ENCODE assay signal across 24 cellular contexts in the genomic region with DNA sequence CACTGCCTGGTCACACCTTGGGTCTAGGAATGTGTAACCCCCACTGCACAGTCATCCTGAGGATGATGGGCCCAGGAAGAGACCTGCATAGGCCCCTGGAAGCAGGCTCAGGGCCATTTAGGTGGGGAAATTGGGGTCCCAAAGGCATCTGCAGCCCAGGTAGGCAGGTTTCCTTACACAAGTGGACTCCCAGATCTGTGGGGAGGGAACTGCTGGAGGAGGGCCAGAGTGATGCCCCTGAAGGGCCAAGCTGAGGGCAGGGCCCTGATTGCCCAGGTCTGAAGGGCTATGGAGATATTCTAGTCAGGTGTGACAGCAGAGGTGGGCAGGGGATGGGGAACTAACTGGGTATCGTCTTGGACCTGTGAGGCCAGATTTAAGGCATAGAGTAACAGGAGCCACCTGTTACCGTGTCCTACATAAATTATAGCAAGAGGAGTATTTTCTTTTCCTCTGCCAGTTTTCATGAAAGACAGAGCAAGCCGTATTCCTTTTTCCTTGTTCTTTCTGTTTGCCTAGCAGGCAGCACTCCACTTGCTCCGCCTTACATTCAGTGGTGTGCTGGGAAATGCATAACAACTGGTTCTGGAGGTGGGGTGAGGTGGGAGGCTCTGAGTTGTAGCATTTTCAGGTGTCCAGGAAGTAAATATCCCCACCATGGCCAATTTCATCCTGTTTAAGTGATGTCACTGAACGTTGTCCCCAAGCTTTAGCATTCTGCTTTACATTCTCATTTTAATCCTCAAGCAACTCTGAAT. TPM values are rescaled to one million over a fixed set of nuclear protein-coding genes. Genes with fewer than 3 reads are reported as not detected.
DNase-seq lines count a peak whose midpoint lies in the region; ATAC-seq, FAIRE-seq and TF ChIP-seq lines count a peak whose summit lies in the region.
"Had no signal": no experiment of that assay in that cellular context is flagged by ENCODE, and none has a peak within 500 bp of the region (broad histone marks: within the 10 kb centered on the region; RNA-seq: fewer than 3 reads in every experiment).

No MANE protein-coding gene starts in this region.

- DNase-seq in DMS153 (lab: John Stamatoyannopoulos, UW) (peak; percentile 12), DMS153 treated with DMSO at 0.1 percent for 48 hours (lab: John Stamatoyannopoulos, UW; ENCODE audit: unreplicated experiment) (no peak), LNCaP clone FGC (ENCODE audit: low read depth) (peak; percentile 26), esophagus muscularis mucosa (ENCODE audit: extremely low spot score) (no peak), prostate gland (ENCODE audit: low spot score) (no peak), H54 (ENCODE audit: insufficient read length, low spot score) (no peak), vagina (ENCODE audit: extremely low spot score in 2 of 2) (no peak)
- DNase-seq in naive thymus-derived CD4-positive, alpha-beta T cell = no peak
- DNase-seq: activated CD8-positive, alpha-beta memory T cell treated with anti-CD3 and anti-CD28 coated beads for 24 hours; BE2C; DMS 273 treated with DMSO at 0.1 percent for 48 hours; NCI-H1694 treated with DMSO at 0.1 percent for 48 hours; occipital lobe; stimulated activated CD4-positive, alpha-beta T cell treated with anti-CD3 and anti-CD28 coated beads, Interleukin-4, amount 100 ng/mL, for 4 hours; SW 1271 had no signal

- intact Hi-C loops in esophagus muscularis mucosa (cut with DNase I) = no loop called here
- intact Hi-C loops in prostate gland (cut with DNase I) = no loop called here
- intact Hi-C loops in naive thymus-derived CD4-positive, alpha-beta T cell (cut with micrococcal nuclease) = no loop called here
- intact Hi-C loops in vagina (cut with DNase I) = no loop called here

- H3K4me3 ChIP-seq in LNCaP clone FGC (ENCODE audit: low read depth, low read length) (no peak overlapping the region; the same call in 1 of the 2 replicates), esophagus muscularis mucosa (no peak overlapping the region), prostate gland (no peak overlapping the region), vagina (no peak overlapping the region)
- H3K4me3 ChIP-seq in naive thymus-derived CD4-positive, alpha-beta T cell (ENCODE audit: low read length) = no peak overlapping the region
- H3K4me3 ChIP-seq: HAP-1, skin epidermis, tibial nerve had no signal

- no peak overlapping the region for H3K27ac Mint-ChIP-seq in naive thymus-derived CD4-positive, alpha-beta T cell
- H3K27ac Mint-ChIP-seq: memory B cell had no signal

- peaks cover 0 to 29% (median 9%) of the 10 kb centered on the region in 11 donors for H3K9me3 Mint-ChIP-seq in naive thymus-derived CD4-positive, alpha-beta T cell

- no peaks in the 10 kb centered on the region for H3K27me3 ChIP-seq in esophagus muscularis mucosa
- no peaks in the 10 kb centered on the region for H3K27me3 ChIP-seq in prostate gland (replicated peaks; ENCODE audit: insufficient read depth)
- no peaks in the 10 kb centered on the region for H3K27me3 ChIP-seq in naive thymus-derived CD4-positive, alpha-beta T cell (ENCODE audit: control insufficient read depth in 2 of 2, insufficient read depth in 2 of 2, low read length in 2 of 2)
- H3K27me3 ChIP-seq in vagina = no peaks in the 10 kb centered on the region
- H3K27me3 ChIP-seq: BE2C, tibial nerve had no signal

- TF ChIP-seq POLR2A in esophagus muscularis mucosa (IDR thresholded peaks at IDR 0.05; ENCODE audit: low read depth) = no peak
- no peak for TF ChIP-seq POLR2A in prostate gland (IDR thresholded peaks at IDR 0.05)
- TF ChIP-seq POLR2A in H54 (IDR thresholded peaks at IDR 0.05; ENCODE audit: low read depth, low read length) = no peak
- TF ChIP-seq POLR2A in vagina (IDR thresholded peaks at IDR 0.05) = no peak

- H3K9me3 ChIP-seq in esophagus muscularis mucosa = peaks cover 0 to 9% (median 3%) of the 10 kb centered on the region in 4 donors
- H3K9me3 ChIP-seq in prostate gland = no peaks in the 10 kb centered on the region
- H3K9me3 ChIP-seq in naive thymus-derived CD4-positive, alpha-beta T cell (ENCODE audit: control insufficient read depth in 2 of 3, low read length in 3 of 3) = peaks cover 0 to 11% (median 0%) of the 10 kb centered on the region in 3 experiments
- H3K9me3 ChIP-seq in vagina = no peaks in the 10 kb centered on the region

- no peak for TF ChIP-seq CTCF in LNCaP clone FGC (IDR thresholded peaks at IDR 0.05; ENCODE audit: control insufficient read depth, extremely low read depth, insufficient read depth)
- no peak for TF ChIP-seq CTCF in esophagus muscularis mucosa (IDR thresholded peaks at IDR 0.05)
- TF ChIP-seq CTCF in prostate gland (IDR thresholded peaks at IDR 0.05) = no peak
- TF ChIP-seq CTCF in vagina (IDR thresholded peaks at IDR 0.05) = no peak

- H3K4me3 Mint-ChIP-seq in naive thymus-derived CD4-positive, alpha-beta T cell = no peak overlapping the region
- H3K4me3 Mint-ChIP-seq: central memory CD8-positive, alpha-beta T cell; memory B cell had no signal

- no peak for FAIRE-seq in H54 (lab: Jason Lieb, UNC)
- FAIRE-seq: endothelial cell of umbilical vein, GM18507, RCC 7860 had no signal

- peak overlapping the region; percentile 77 to 91 (median 85) for H3K27ac ChIP-seq in esophagus muscularis mucosa (replicated peaks in 1 of 4)
- peak overlapping the region; percentile 3 to 39 for H3K27ac ChIP-seq in prostate gland
- no peak overlapping the region for H3K27ac ChIP-seq in naive thymus-derived CD4-positive, alpha-beta T cell (ENCODE audit: low read depth, low read length)
- H3K27ac ChIP-seq in vagina = no peak overlapping the region
- H3K27ac ChIP-seq: 22Rv1, skin epidermis, tibial nerve had no signal

- peaks cover 0 to 13% (median 8%) of the 10 kb centered on the region in 7 donors for H3K4me1 Mint-ChIP-seq in naive thymus-derived CD4-positive, alpha-beta T cell

- no peak for TF ChIP-seq EP300 in esophagus muscularis mucosa (IDR thresholded peaks at IDR 0.05)

- no peaks in the 10 kb centered on the region for H3K27me3 Mint-ChIP-seq in naive thymus-derived CD4-positive, alpha-beta T cell
- H3K27me3 Mint-ChIP-seq: central memory CD8-positive, alpha-beta T cell; memory B cell had no signal

- H3K4me1 ChIP-seq in esophagus muscularis mucosa = peaks cover 56 to 75% (median 60%) of the 10 kb centered on the region in 4 donors
- no peaks in the 10 kb centered on the region for H3K4me1 ChIP-seq in prostate gland (replicated peaks)
- peaks cover 0 to 1% of the 10 kb centered on the region in 2 donors for H3K4me1 ChIP-seq in naive thymus-derived CD4-positive, alpha-beta T cell (ENCODE audit: control insufficient read depth in 2 of 2, insufficient read depth in 2 of 2, low read length in 2 of 2)
- H3K4me1 ChIP-seq in vagina = peaks cover 34% of the 10 kb centered on the region
- H3K4me1 ChIP-seq: HAP-1 had no signal

- CTCF ChIA-PET in naive thymus-derived CD4-positive, alpha-beta T cell (lab: Charles Lee) = no interaction called here

- ATAC-seq in naive thymus-derived CD4-positive, alpha-beta T cell = no peak

- 62% methylated on average over 5 of the region's 5 CpGs for WGBS in esophagus muscularis mucosa
- WGBS in prostate gland = 33% methylated on average over 5 of the region's 5 CpGs

- no peaks in the 10 kb centered on the region for H3K36me3 ChIP-seq in esophagus muscularis mucosa
- H3K36me3 ChIP-seq in prostate gland = no peaks in the 10 kb centered on the region
- peaks cover 0 to 3% (median 0%) of the 10 kb centered on the region in 3 experiments for H3K36me3 ChIP-seq in naive thymus-derived CD4-positive, alpha-beta T cell (ENCODE audit: control insufficient read depth in 2 of 3, insufficient read depth in 3 of 3, low read length in 3 of 3)
- no peaks in the 10 kb centered on the region for H3K36me3 ChIP-seq in vagina

- POLR2A ChIA-PET in naive thymus-derived CD4-positive, alpha-beta T cell (lab: Charles Lee) = no interaction called here

- peaks cover 13 to 48% (median 21%) of the 10 kb centered on the region in 5 donors for H3K36me3 Mint-ChIP-seq in naive thymus-derived CD4-positive, alpha-beta T cell

RNA-seq across cellular contexts. Expression of gene PPARGC1B, which starts 41.3 kb away (rescaled TPM):
- 10 to 100 TPM in 2 of 4 donors, 1 to 10 TPM in 2; 5.1 to 14.0 (median 9.7) TPM for total RNA-seq in esophagus muscularis mucosa
- total RNA-seq in prostate gland = 1 to 10 TPM; 4.2 to 5.8 TPM
- total RNA-seq in naive thymus-derived CD4-positive, alpha-beta T cell = 10 to 100 TPM in 1 of 5 experiments, 1 to 10 TPM in 4; 4.3 to 10.9 (median 5.0) TPM
- polyA plus RNA-seq in naive thymus-derived CD4-positive, alpha-beta T cell = 1 to 10 TPM; 1.8 to 2.4 TPM
- 11.5 TPM for total RNA-seq in vagina

Comparison
In these comparisons a context has a peak if more than half of its experiments do, and no peak if none do; other contexts are left out.
1. DNase-seq: peak in DMS153 (single experiment) and LNCaP clone FGC (single experiment); none in DMS153 treated with DMSO at 0.1 percent for 48 hours (single experiment), esophagus muscularis mucosa (single experiment), prostate gland (single experiment), H54 (single experiment), naive thymus-derived CD4-positive, alpha-beta T cell (0 of 9) and vagina (0 of 2).
2. H3K27ac ChIP-seq: peak in esophagus muscularis mucosa (4 of 4) and prostate gland (2 of 2); none in naive thymus-derived CD4-positive, alpha-beta T cell (single experiment) and vagina (single experiment).